ENCODE assay signal across 17 cellular contexts in genomic region chr17:31457391-31458234, GRCh38.
DNase-seq lines count a peak whose midpoint lies in the region; ATAC-seq and TF ChIP-seq lines count a peak whose summit lies in the region.
"Had no signal": no experiment of that assay in that cellular context is flagged by ENCODE, and none has a peak within 500 bp of the region (broad histone marks: within the 10 kb centered on the region; RNA-seq: fewer than 3 reads in every experiment).

No MANE protein-coding gene starts in this region.

- H3K4me1 ChIP-seq in HEK293 (ENCODE audit: control insufficient read depth, insufficient read depth, low read length), result no peaks in the 10 kb centered on the region

- no peaks in the 10 kb centered on the region for H3K27me3 ChIP-seq in WERI-Rb-1 (ENCODE audit: insufficient read depth, low read depth, severe bottlenecking)

- POLR2A ChIA-PET in HEK293 (lab: Yijun Ruan, JAX), result interaction anchor here (1.1 kb wide), 1 partner anchor 30 kb away, joined by 3 read pairs; no protein-coding TSS in a partner anchor

- CTCF ChIA-PET in HEK293 (lab: Yijun Ruan, JAX), result no interaction called here

- H3K27ac Mint-ChIP-seq in mesothelial cell of epicardium, result peak overlapping the region; percentile 33
- H3K27ac Mint-ChIP-seq in stimulated activated effector memory CD8-positive, alpha-beta T cell treated with anti-CD3 and anti-CD28 coated beads, Interleukin-12 subunit alpha, Interleukin-12 subunit beta, amount 100 ng/mL, for 72 hours, result peak overlapping the region; percentile 26
- H3K27ac Mint-ChIP-seq in T-helper 2 cell treated with Interferon-gamma antibody and Interleukin-4, amounts not matched to agents 5 μg/mL and 100 μg/mL, for 36 hours, result no peak overlapping the region

- DNase-seq in WERI-Rb-1, result no peak
- DNase-seq in mesothelial cell of epicardium (ENCODE audit: low spot score in 2 of 2, unreplicated experiment in 2 of 2), result no peak
- DNase-seq in stimulated activated effector memory CD8-positive, alpha-beta T cell treated with anti-CD3 and anti-CD28 coated beads, Interleukin-12 subunit alpha, Interleukin-12 subunit beta, amount 100 ng/mL, for 72 hours (ENCODE audit: low spot score in 2 of 2), result no peak
- no peak for DNase-seq in T-helper 2 cell treated with Interferon-gamma antibody and Interleukin-4, amounts not matched to agents 5 μg/mL and 100 μg/mL, for 36 hours (ENCODE audit: low spot score)
- DNase-seq: ACHN, C1 segment of cervical spinal cord, DND-41, H9, KG1, NCI-H1417 treated with DMSO at 0.1 percent for 48 hours, NCI-H187 treated with DMSO at 0.1 percent for 48 hours, NCI-H2227 treated with DMSO at 0.1 percent for 48 hours, NCI-H524 treated with DMSO at 0.1 percent for 48 hours, RPMI8226 had no signal

- no peak overlapping the region for H3K4me3 ChIP-seq in HEK293 (ENCODE audit: low read depth, low read length)
- H3K4me3 ChIP-seq in WERI-Rb-1 (ENCODE audit: low read depth, low read length), result no peak overlapping the region

- H3K4me3 Mint-ChIP-seq in mesothelial cell of epicardium, result no peak overlapping the region
- no peak overlapping the region for H3K4me3 Mint-ChIP-seq in stimulated activated effector memory CD8-positive, alpha-beta T cell treated with anti-CD3 and anti-CD28 coated beads, Interleukin-12 subunit alpha, Interleukin-12 subunit beta, amount 100 ng/mL, for 72 hours
- H3K4me3 Mint-ChIP-seq in T-helper 2 cell treated with Interferon-gamma antibody and Interleukin-4, amounts not matched to agents 5 μg/mL and 100 μg/mL, for 36 hours, result no peak overlapping the region
- H3K4me3 Mint-ChIP-seq: H9 had no signal

- H3K36me3 ChIP-seq in HEK293 (ENCODE audit: control insufficient read depth in 2 of 2, insufficient read depth in 1 of 2, low read length in 2 of 2), result no peaks in the 10 kb centered on the region
- H3K36me3 ChIP-seq in WERI-Rb-1, result no peaks in the 10 kb centered on the region

- H3K27ac ChIP-seq in HEK293 (ENCODE audit: extremely low read depth, low read depth, low read length), result no peak overlapping the region
- peak overlapping the region; percentile 42; the same call in 1 of the 2 replicates for H3K27ac ChIP-seq in WERI-Rb-1

- H3K9me3 Mint-ChIP-seq in mesothelial cell of epicardium, result no peaks in the 10 kb centered on the region
- no peaks in the 10 kb centered on the region for H3K9me3 Mint-ChIP-seq in stimulated activated effector memory CD8-positive, alpha-beta T cell treated with anti-CD3 and anti-CD28 coated beads, Interleukin-12 subunit alpha, Interleukin-12 subunit beta, amount 100 ng/mL, for 72 hours
- no peaks in the 10 kb centered on the region for H3K9me3 Mint-ChIP-seq in T-helper 2 cell treated with Interferon-gamma antibody and Interleukin-4, amounts not matched to agents 5 μg/mL and 100 μg/mL, for 36 hours

- no peak for ATAC-seq in stimulated activated effector memory CD8-positive, alpha-beta T cell treated with anti-CD3 and anti-CD28 coated beads, Interleukin-12 subunit alpha, Interleukin-12 subunit beta, amount 100 ng/mL, for 72 hours
- ATAC-seq in GM18498 (IDR thresholded peaks at IDR 0.05; ENCODE audit: unreplicated experiment) (no peak), HG03139 (IDR thresholded peaks at IDR 0.05; ENCODE audit: unreplicated experiment) (no peak)

- peaks cover 11% of the 10 kb centered on the region for H3K4me1 Mint-ChIP-seq in mesothelial cell of epicardium
- no peaks in the 10 kb centered on the region for H3K4me1 Mint-ChIP-seq in stimulated activated effector memory CD8-positive, alpha-beta T cell treated with anti-CD3 and anti-CD28 coated beads, Interleukin-12 subunit alpha, Interleukin-12 subunit beta, amount 100 ng/mL, for 72 hours
- no peaks in the 10 kb centered on the region for H3K4me1 Mint-ChIP-seq in T-helper 2 cell treated with Interferon-gamma antibody and Interleukin-4, amounts not matched to agents 5 μg/mL and 100 μg/mL, for 36 hours (ENCODE audit: low read depth)

- H3K9me3 ChIP-seq in HEK293 (ENCODE audit: control insufficient read depth, insufficient read depth, low read depth, low read length) (no peaks in the 10 kb centered on the region), WERI-Rb-1 (ENCODE audit: severe bottlenecking) (no peaks in the 10 kb centered on the region)

- H3K36me3 Mint-ChIP-seq in mesothelial cell of epicardium, result no peaks in the 10 kb centered on the region
- no peaks in the 10 kb centered on the region for H3K36me3 Mint-ChIP-seq in stimulated activated effector memory CD8-positive, alpha-beta T cell treated with anti-CD3 and anti-CD28 coated beads, Interleukin-12 subunit alpha, Interleukin-12 subunit beta, amount 100 ng/mL, for 72 hours
- H3K36me3 Mint-ChIP-seq in T-helper 2 cell treated with Interferon-gamma antibody and Interleukin-4, amounts not matched to agents 5 μg/mL and 100 μg/mL, for 36 hours (ENCODE audit: low read depth), result no peaks in the 10 kb centered on the region

- peaks cover 7% of the 10 kb centered on the region for H3K27me3 Mint-ChIP-seq in mesothelial cell of epicardium (ENCODE audit: low read depth)
- peaks cover 3% of the 10 kb centered on the region for H3K27me3 Mint-ChIP-seq in T-helper 2 cell treated with Interferon-gamma antibody and Interleukin-4, amounts not matched to agents 5 μg/mL and 100 μg/mL, for 36 hours (ENCODE audit: low read depth)

- TF ChIP-seq CTCF in HEK293 (tag by site-specific recombination; IDR thresholded peaks at IDR 0.05) (no peak), WERI-Rb-1 (IDR thresholded peaks at IDR 0.05; ENCODE audit: low read depth, low read length) (no peak), mesothelial cell of epicardium (IDR thresholded peaks at IDR 0.05; ENCODE audit: unreplicated experiment) (no peak)

TF ChIP-seq in HEK293, 187 proteins besides CTCF, POLR2A, EP300 and RAD21 (continues in another document):
- peak; percentile 89 for TF ChIP-seq ZNF398 (tag by site-specific recombination; IDR thresholded peaks at IDR 0.05)
- peak; percentile 12; the same call in 1 of the 2 replicates for TF ChIP-seq ZNF132 (tag by site-specific recombination; IDR thresholded peaks at IDR 0.05; ENCODE audit: borderline replicate concordance)
- TF ChIP-seq ZEB2 (tag by site-specific recombination; IDR thresholded peaks at IDR 0.05), result no peak
- TF ChIP-seq, protein P1, sequence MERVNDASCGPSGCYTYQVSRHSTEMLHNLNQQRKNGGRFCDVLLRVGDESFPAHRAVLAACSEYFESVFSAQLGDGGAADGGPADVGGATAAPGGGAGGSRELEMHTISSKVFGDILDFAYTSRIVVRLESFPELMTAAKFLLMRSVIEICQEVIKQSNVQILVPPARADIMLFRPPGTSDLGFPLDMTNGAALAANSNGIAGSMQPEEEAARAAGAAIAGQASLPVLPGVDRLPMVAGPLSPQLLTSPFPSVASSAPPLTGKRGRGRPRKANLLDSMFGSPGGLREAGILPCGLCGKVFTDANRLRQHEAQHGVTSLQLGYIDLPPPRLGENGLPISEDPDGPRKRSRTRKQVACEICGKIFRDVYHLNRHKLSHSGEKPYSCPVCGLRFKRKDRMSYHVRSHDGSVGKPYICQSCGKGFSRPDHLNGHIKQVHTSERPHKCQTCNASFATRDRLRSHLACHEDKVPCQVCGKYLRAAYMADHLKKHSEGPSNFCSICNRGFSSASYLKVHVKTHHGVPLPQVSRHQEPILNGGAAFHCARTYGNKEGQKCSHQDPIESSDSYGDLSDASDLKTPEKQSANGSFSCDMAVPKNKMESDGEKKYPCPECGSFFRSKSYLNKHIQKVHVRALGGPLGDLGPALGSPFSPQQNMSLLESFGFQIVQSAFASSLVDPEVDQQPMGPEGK (tag by site-specific recombination; IDR thresholded peaks at IDR 0.05), result 0 out of 2 replicates have a peak, but pooled peaks have one; percentile 30
- TF ChIP-seq ZFHX2 (tag by site-specific recombination; conservative IDR thresholded peaks at IDR 0.05), result peak; percentile 84
- TF ChIP-seq EGR2 (tag by site-specific recombination; IDR thresholded peaks at IDR 0.05; ENCODE audit: low read depth), result peak; percentile 75
- peak; percentile 38; the same call in 1 of the 2 replicates for TF ChIP-seq PRDM1 (tag by site-specific recombination; IDR thresholded peaks at IDR 0.05)
- TF ChIP-seq, protein P2, sequence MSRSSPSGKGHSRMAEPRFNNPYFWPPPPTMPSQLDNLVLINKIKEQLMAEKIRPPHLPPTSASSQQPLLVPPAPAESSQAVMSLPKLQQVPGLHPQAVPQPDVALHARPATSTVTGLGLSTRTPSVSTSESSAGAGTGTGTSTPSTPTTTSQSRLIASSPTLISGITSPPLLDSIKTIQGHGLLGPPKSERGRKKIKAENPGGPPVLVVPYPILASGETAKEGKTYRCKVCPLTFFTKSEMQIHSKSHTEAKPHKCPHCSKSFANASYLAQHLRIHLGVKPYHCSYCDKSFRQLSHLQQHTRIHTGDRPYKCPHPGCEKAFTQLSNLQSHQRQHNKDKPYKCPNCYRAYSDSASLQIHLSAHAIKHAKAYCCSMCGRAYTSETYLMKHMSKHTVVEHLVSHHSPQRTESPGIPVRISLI (tag by site-specific recombination; IDR thresholded peaks at IDR 0.05), result no peak
- TF ChIP-seq, protein P3, sequence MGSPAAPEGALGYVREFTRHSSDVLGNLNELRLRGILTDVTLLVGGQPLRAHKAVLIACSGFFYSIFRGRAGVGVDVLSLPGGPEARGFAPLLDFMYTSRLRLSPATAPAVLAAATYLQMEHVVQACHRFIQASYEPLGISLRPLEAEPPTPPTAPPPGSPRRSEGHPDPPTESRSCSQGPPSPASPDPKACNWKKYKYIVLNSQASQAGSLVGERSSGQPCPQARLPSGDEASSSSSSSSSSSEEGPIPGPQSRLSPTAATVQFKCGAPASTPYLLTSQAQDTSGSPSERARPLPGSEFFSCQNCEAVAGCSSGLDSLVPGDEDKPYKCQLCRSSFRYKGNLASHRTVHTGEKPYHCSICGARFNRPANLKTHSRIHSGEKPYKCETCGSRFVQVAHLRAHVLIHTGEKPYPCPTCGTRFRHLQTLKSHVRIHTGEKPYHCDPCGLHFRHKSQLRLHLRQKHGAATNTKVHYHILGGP (tag by site-specific recombination; IDR thresholded peaks at IDR 0.05), result no peak
